ENCODE assay signal across 8 cellular contexts in genomic region chr10:22086730-22087364, GRCh38.
DNase-seq lines count a peak whose midpoint lies in the region; ATAC-seq and TF ChIP-seq lines count a peak whose summit lies in the region.

No MANE protein-coding gene starts in this region.

- H3K27ac ChIP-seq in endodermal cell (ENCODE audit: low read depth, low read length), result no peak overlapping the region

- no peaks in the 10 kb centered on the region for H3K36me3 ChIP-seq in endodermal cell (ENCODE audit: control insufficient read depth, insufficient read depth, low read length)

- no peaks in the 10 kb centered on the region for H3K9me3 ChIP-seq in endodermal cell (ENCODE audit: control insufficient read depth, low read length)

- peaks cover 2% of the 10 kb centered on the region for H3K4me1 ChIP-seq in endodermal cell (ENCODE audit: control insufficient read depth, insufficient read depth, low read length)

- no peak overlapping the region for H3K4me3 Mint-ChIP-seq in endodermal cell

- no peak for TF ChIP-seq CTCF in endodermal cell (conservative IDR thresholded peaks at IDR 0.05)

- DNase-seq in D341Med (ENCODE audit: low spot score), result peak; percentile 49
- DNase-seq in NCI-H2171 (lab: John Stamatoyannopoulos, UW), result peak; percentile 54
- DNase-seq in endodermal cell, result peak; percentile 77
- DNase-seq in myocyte (ENCODE audit: low read depth), result peak; percentile 81
- no peak for DNase-seq in activated CD4-positive, alpha-beta T cell treated with anti-CD3 and anti-CD28 coated beads, Interleukin-2, amount 50 U/mL, for 1 hour
- no peak for DNase-seq in cerebellum (ENCODE audit: low spot score)

- no peak overlapping the region for H3K9ac ChIP-seq in endodermal cell (ENCODE audit: extremely low read depth, low read length, poor library complexity, severe bottlenecking)

- H3K27me3 Mint-ChIP-seq in endodermal cell (ENCODE audit: insufficient read depth), result no peaks in the 10 kb centered on the region

- H3K27me3 ChIP-seq in endodermal cell (ENCODE audit: control insufficient read depth, insufficient read depth, low read length, poor library complexity, severe bottlenecking), result no peaks in the 10 kb centered on the region

- 45% methylated on average over 5 of the region's 5 CpGs; no CpG with 5 or more reads in 1 of the 2 experiments for WGBS in endodermal cell (ENCODE audit: insufficient coverage in 1 of 2, insufficient read length in 1 of 2), 2 experiments

- no peak for ATAC-seq in GM19452 (IDR thresholded peaks at IDR 0.05; ENCODE audit: unreplicated experiment)
- no peak for ATAC-seq in HG02981 (IDR thresholded peaks at IDR 0.05; ENCODE audit: unreplicated experiment)

- H3K4me3 ChIP-seq in endodermal cell (ENCODE audit: low read length), result no peak overlapping the region

- H3K36me3 Mint-ChIP-seq in endodermal cell (ENCODE audit: low read depth), result no peaks in the 10 kb centered on the region

- H3K9me3 Mint-ChIP-seq in endodermal cell, result peaks cover 4% of the 10 kb centered on the region

- H3K4me1 Mint-ChIP-seq in endodermal cell, result peaks cover 10% of the 10 kb centered on the region

- H3K27ac Mint-ChIP-seq in endodermal cell, result peak overlapping the region; percentile 2

Comparison
In these comparisons a context has a peak if more than half of its experiments do, and no peak if none do; other contexts are left out.
1. DNase-seq: peak in D341Med (single experiment), NCI-H2171 (single experiment), endodermal cell (single experiment) and myocyte (single experiment); none in activated CD4-positive, alpha-beta T cell treated with anti-CD3 and anti-CD28 coated beads, Interleukin-2, amount 50 U/mL, for 1 hour (single experiment) and cerebellum (single experiment).